ENCODE assay signal across 24 cellular contexts in the genomic region with DNA sequence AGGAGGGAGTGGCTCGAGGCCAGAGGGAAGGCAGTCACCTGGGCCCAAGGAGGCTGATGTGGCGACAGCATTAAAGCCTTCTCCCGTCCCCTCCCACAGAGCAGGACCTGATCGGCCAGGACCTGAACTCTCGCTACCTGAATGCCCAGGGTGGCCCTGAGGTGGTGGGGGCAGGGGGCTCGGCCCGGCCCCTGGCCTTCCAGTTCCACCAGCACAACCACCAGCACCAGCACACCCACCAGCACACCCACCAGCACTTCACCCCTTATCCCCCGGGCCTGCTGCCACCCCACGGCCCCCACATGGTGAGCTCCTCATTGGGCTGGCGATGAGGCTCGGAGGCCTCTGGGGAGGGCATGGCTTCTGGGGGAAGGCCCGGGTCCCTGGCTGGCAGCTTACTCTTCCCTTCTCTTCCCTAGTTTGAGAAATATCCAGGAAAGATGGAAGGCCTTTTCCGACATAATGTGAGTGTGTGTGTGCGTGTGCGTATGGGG. TPM values are rescaled to one million over a fixed set of nuclear protein-coding genes. Genes with fewer than 3 reads are reported as not detected.
A peak's percentile ranks its signal among the peaks of the same experiment; 100 is the strongest.
DNase-seq lines count a peak whose midpoint lies in the region; ATAC-seq, FAIRE-seq and TF ChIP-seq lines count a peak whose summit lies in the region.
"Had no signal": no experiment of that assay in that cellular context is flagged by ENCODE, and none has a peak within 500 bp of the region (broad histone marks: within the 10 kb centered on the region; RNA-seq: fewer than 3 reads in every experiment).

No MANE protein-coding gene starts in this region.

- peaks cover 41% of the 10 kb centered on the region for H3K79me2 ChIP-seq in HepG2 (ENCODE audit: insufficient read depth, low read length)
- H3K79me2 ChIP-seq in neural progenitor cell (ENCODE audit: low read depth), result peaks cover 30% of the 10 kb centered on the region

- H3K27me3 ChIP-seq in HepG2 (ENCODE audit: control insufficient read depth in 1 of 2, insufficient read depth in 2 of 2, low read length in 2 of 2) (no peaks in the 10 kb centered on the region), right lobe of liver (no peaks in the 10 kb centered on the region), neural progenitor cell (no peaks in the 10 kb centered on the region)
- H3K27me3 ChIP-seq: BLaER1, MG63 had no signal

- H3K36me3 ChIP-seq in HepG2 (replicated peaks in 1 of 2; ENCODE audit: control insufficient read depth in 1 of 2, insufficient read depth in 2 of 2, low read length in 2 of 2) (peaks cover 60 to 86% of the 10 kb centered on the region in 2 experiments), right lobe of liver (peaks cover 0 to 73% (median 28%) of the 10 kb centered on the region in 4 donors), neural progenitor cell (no peaks in the 10 kb centered on the region)

- H4K20me1 ChIP-seq in HepG2 (ENCODE audit: insufficient read depth, low read length) (peaks cover 29% of the 10 kb centered on the region; the same call in 1 of the 2 replicates), neural progenitor cell (ENCODE audit: low read depth) (peaks cover 54% of the 10 kb centered on the region)

- H3K9ac ChIP-seq in HepG2 (ENCODE audit: insufficient read depth, low read depth, low read length) (no peak overlapping the region), neural progenitor cell (no peak overlapping the region)
- H3K9ac ChIP-seq: BLaER1 had no signal

- no peak overlapping the region for H3K27ac ChIP-seq in HepG2 (ENCODE audit: extremely low read length, insufficient read depth, low read length)
- H3K27ac ChIP-seq in right lobe of liver, result no peak overlapping the region
- H3K27ac ChIP-seq in neural progenitor cell, result no peak overlapping the region
- H3K27ac ChIP-seq: A549, BLaER1, HL-60 had no signal

- H3K4me2 ChIP-seq in HepG2 (ENCODE audit: low read depth, low read length) (no peak overlapping the region), neural progenitor cell (no peak overlapping the region)
- H3K4me2 ChIP-seq: A549, BLaER1 had no signal

- H3K4me3 Mint-ChIP-seq in activated CD8-positive, alpha-beta T cell treated with anti-CD3 and anti-CD28 coated beads, Interleukin-2, amount 10 ng/mL, durations not matched to agents 7 days and 5 days, result no peak overlapping the region
- H3K4me3 Mint-ChIP-seq in neural progenitor cell, result peak overlapping the region; percentile 21
- H3K4me3 Mint-ChIP-seq: HFFc6 had no signal

- ATAC-seq in HepG2, result no peak
- no peak for ATAC-seq in right lobe of liver
- no peak for ATAC-seq in activated CD8-positive, alpha-beta T cell treated with anti-CD3 and anti-CD28 coated beads, Interleukin-2, amount 10 ng/mL, durations not matched to agents 7 days and 5 days
- ATAC-seq in HG02588 (IDR thresholded peaks at IDR 0.05; ENCODE audit: unreplicated experiment), result no peak
- ATAC-seq in HG02981 (IDR thresholded peaks at IDR 0.05; ENCODE audit: unreplicated experiment), result no peak

- H3K27me3 Mint-ChIP-seq in activated CD8-positive, alpha-beta T cell treated with anti-CD3 and anti-CD28 coated beads, Interleukin-2, amount 10 ng/mL, durations not matched to agents 7 days and 5 days (ENCODE audit: low read depth), result no peaks in the 10 kb centered on the region
- no peaks in the 10 kb centered on the region for H3K27me3 Mint-ChIP-seq in neural progenitor cell (ENCODE audit: insufficient read depth, low read depth)
- H3K27me3 Mint-ChIP-seq: IgD-negative memory B cell had no signal

- TF ChIP-seq EP300 in HepG2 (IDR thresholded peaks at IDR 0.05; ENCODE audit: low read depth in 2 of 2, low read length in 2 of 2) (no peak), HepG2 (CRISPR knock-in tag; IDR thresholded peaks at IDR 0.05; ENCODE audit: borderline replicate concordance) (no peak)

- H3K27ac Mint-ChIP-seq in activated CD8-positive, alpha-beta T cell treated with anti-CD3 and anti-CD28 coated beads, Interleukin-2, amount 10 ng/mL, durations not matched to agents 7 days and 5 days, result peak overlapping the region; percentile 43
- no peak overlapping the region for H3K27ac Mint-ChIP-seq in neural progenitor cell
- H3K27ac Mint-ChIP-seq: HFFc6 had no signal

- no peak overlapping the region for H2AFZ ChIP-seq in HepG2 (ENCODE audit: low read length)
- no peak overlapping the region for H2AFZ ChIP-seq in neural progenitor cell (replicated peaks)

- peaks cover 71% of the 10 kb centered on the region for H3K36me3 Mint-ChIP-seq in activated CD8-positive, alpha-beta T cell treated with anti-CD3 and anti-CD28 coated beads, Interleukin-2, amount 10 ng/mL, durations not matched to agents 7 days and 5 days (ENCODE audit: low read depth)
- H3K36me3 Mint-ChIP-seq in neural progenitor cell, result peaks cover 30% of the 10 kb centered on the region
- H3K36me3 Mint-ChIP-seq: IgD-negative memory B cell had no signal

- no peak for FAIRE-seq in HepG2 (lab: Jason Lieb, UNC)
- FAIRE-seq: A549, D721Med, GM12892 had no signal

- peaks cover 37% of the 10 kb centered on the region for H3K4me1 Mint-ChIP-seq in activated CD8-positive, alpha-beta T cell treated with anti-CD3 and anti-CD28 coated beads, Interleukin-2, amount 10 ng/mL, durations not matched to agents 7 days and 5 days (ENCODE audit: low read depth)
- peaks cover 22% of the 10 kb centered on the region for H3K4me1 Mint-ChIP-seq in neural progenitor cell

- DNase-seq in HepG2 (ENCODE audit: low spot score), result no peak
- DNase-seq in right lobe of liver, result no peak
- DNase-seq in activated CD8-positive, alpha-beta T cell treated with anti-CD3 and anti-CD28 coated beads, Interleukin-2, amount 10 ng/mL, durations not matched to agents 7 days and 5 days, result no peak
- no peak for DNase-seq in neural progenitor cell (ENCODE audit: low spot score)
- DNase-seq in SKM-1 (lab: John Stamatoyannopoulos, UW; ENCODE audit: unreplicated experiment), result no peak
- no peak for DNase-seq in activated CD4-positive, CD25-positive, alpha-beta regulatory T cell treated with anti-CD3 and anti-CD28 coated beads, Interleukin-2, amount 50 U/mL, for 72 hours
- DNase-seq: HFFc6, Kasumi-1, MG63, NCI-H1048, NCI-H1436, NCI-H1930, NCI-H226, NCI-H524, NCI-H82, SIG-M5 had no signal

- no peaks in the 10 kb centered on the region for H3F3A ChIP-seq in neural progenitor cell (ENCODE audit: low read depth)

- no peaks in the 10 kb centered on the region for H3K9me3 Mint-ChIP-seq in activated CD8-positive, alpha-beta T cell treated with anti-CD3 and anti-CD28 coated beads, Interleukin-2, amount 10 ng/mL, durations not matched to agents 7 days and 5 days (ENCODE audit: insufficient read depth)
- H3K9me3 Mint-ChIP-seq in neural progenitor cell, result no peaks in the 10 kb centered on the region
- H3K9me3 Mint-ChIP-seq: HFFc6, IgD-negative memory B cell had no signal

- intact Hi-C loops in HepG2 (cut with micrococcal nuclease; ENCODE audit: unreplicated experiment), result no loop called here
- intact Hi-C loops in right lobe of liver (cut with DNase I), result no loop called here

- no TSS peak for BruUV-seq in HepG2 (replicated peaks; lab: Mats Ljungman, UMichigan)

- 99% methylated on average over 12 of the region's 15 CpGs for WGBS in HepG2 (ENCODE audit: low lambda C conversion rate)
- WGBS in right lobe of liver (ENCODE audit: insufficient coverage, low coverage, low lambda C conversion rate, missing lambda C conversion rate), result 80% methylated on average over 1 of the region's 15 CpGs

- CTCF ChIA-PET in HepG2 (lab: Yijun Ruan, JAX; ENCODE audit: low intra/inter-chr PET ratio, low total read pairs), result no interaction called here
- CTCF ChIA-PET in activated CD8-positive, alpha-beta T cell treated with anti-CD3 and anti-CD28 coated beads, Interleukin-2, amount 10 ng/mL, durations not matched to agents 7 days and 5 days (lab: Charles Lee), result interaction anchor here (1.2 to 2.4 kb wide), 2 partner anchors 29 to 130 kb away, joined by 3 to 20 read pairs; a partner anchor contains a TSS

- H3K4me1 ChIP-seq in HepG2 (ENCODE audit: insufficient read depth, low read length), result peaks cover 28% of the 10 kb centered on the region
- peaks cover 0 to 24% (median 4%) of the 10 kb centered on the region in 4 donors for H3K4me1 ChIP-seq in right lobe of liver
- H3K4me1 ChIP-seq in neural progenitor cell, result peaks cover 8% of the 10 kb centered on the region

- in situ Hi-C loops in HepG2 (cut with HindIII; ENCODE audit: extremely low pct_ligation_motif_present, low pct_unique_long_range_greater_than_20kb), result loop anchor here (25.0 kb wide), 1 partner anchor 852 kb away; a partner anchor contains a TSS

- TF ChIP-seq POLR2A in HepG2 (IDR thresholded peaks at IDR 0.05; ENCODE audit: insufficient read depth in 1 of 2, low read depth in 2 of 2, low read length in 2 of 2), result no peak
- no peak for TF ChIP-seq POLR2A in right lobe of liver (IDR thresholded peaks at IDR 0.05)

- POLR2A ChIA-PET in HepG2 (lab: Yijun Ruan, JAX), result interaction anchor here (1.3 kb wide), 1 partner anchor 29 kb away, joined by 3 read pairs; no protein-coding TSS in a partner anchor
- POLR2A ChIA-PET in activated CD8-positive, alpha-beta T cell treated with anti-CD3 and anti-CD28 coated beads, Interleukin-2, amount 10 ng/mL, durations not matched to agents 7 days and 5 days (lab: Charles Lee), result interaction anchor here (0.8 to 1.2 kb wide), 2 partner anchors 11 to 21 kb away, joined by 3 read pairs; no protein-coding TSS in a partner anchor

- H3K9me3 ChIP-seq in HepG2 (ENCODE audit: low read length) (no peaks in the 10 kb centered on the region), right lobe of liver (no peaks in the 10 kb centered on the region), neural progenitor cell (ENCODE audit: low read depth) (no peaks in the 10 kb centered on the region)
- H3K9me3 ChIP-seq: A549, BLaER1, MG63 had no signal

- no peak for TF ChIP-seq RAD21 in HepG2 (CRISPR knock-in tag; IDR thresholded peaks at IDR 0.05)

- TF ChIP-seq CTCF in HepG2 (CRISPR knock-in tag; IDR thresholded peaks at IDR 0.05) (no peak), right lobe of liver (IDR thresholded peaks at IDR 0.05) (no peak), neural progenitor cell (IDR thresholded peaks at IDR 0.05) (no peak)

- no peak overlapping the region for H3K4me3 ChIP-seq in HepG2 (replicated peaks in 1 of 3; ENCODE audit: insufficient read depth in 1 of 3, low read depth in 2 of 3, low read length in 3 of 3)
- no peak overlapping the region for H3K4me3 ChIP-seq in right lobe of liver
- no peak overlapping the region for H3K4me3 ChIP-seq in neural progenitor cell
- H3K4me3 ChIP-seq: A549, BLaER1, MG63 had no signal

RNA-seq across cellular contexts. Expression of a gene that starts 6.4 kb away (rescaled TPM):
- 10.1 and 16.2 TPM in 2 replicates for total RNA-seq in HepG2 (2016; rRNA removed; fragmentation: Illumina TruSeq; extraction: Trizol)
- 22.4 and 23.4 TPM in 2 replicates for total RNA-seq in HepG2 (2016; cell fraction: cytosol; rRNA removed; fragmentation: Illumina TruSeq; extraction: Trizol; ENCODE audit: low read depth)
- 7.9 and 15.3 TPM in 2 replicates for total RNA-seq in HepG2 (2016; cell fraction: insoluble cytoplasmic fraction; rRNA removed; fragmentation: Illumina TruSeq; extraction: Trizol)
- 18.4 and 19.8 TPM in 2 replicates for total RNA-seq in HepG2 (2016; cell fraction: membrane; rRNA removed; fragmentation: Illumina TruSeq; extraction: Trizol)
- total RNA-seq in HepG2 (2016; cell fraction: nucleus; rRNA removed; fragmentation: Illumina TruSeq; extraction: Trizol), result 21.9 and 27.5 TPM in 2 replicates
- 13.7 and 14.8 TPM in 2 replicates for polyA plus RNA-seq in HepG2 (2011; rRNA removed)
- polyA plus RNA-seq in HepG2 (2011; cell fraction: cytosol; rRNA removed), result 3.3 and 5.2 TPM in 2 replicates
- polyA plus RNA-seq in HepG2 (2011; cell fraction: nucleus; rRNA removed), result 105 and 114 TPM in 2 replicates
- polyA plus RNA-seq in HepG2 (2012), result 26.9 and 27.9 TPM in 2 replicates
- 3.9 TPM in 2 replicates for polyA plus RNA-seq in HepG2 (2016; cell fraction: cytosol; fragmentation: Illumina TruSeq; extraction: Trizol; ENCODE audit: low read depth)
- 20.3 and 27.9 TPM in 2 replicates for polyA plus RNA-seq in HepG2 (2016; cell fraction: insoluble cytoplasmic fraction; fragmentation: Illumina TruSeq; extraction: Trizol; ENCODE audit: low read depth)
- 7.5 and 9.2 TPM in 2 replicates for polyA plus RNA-seq in HepG2 (2016; cell fraction: membrane; fragmentation: Illumina TruSeq; extraction: Trizol; ENCODE audit: low read depth)
- polyA plus RNA-seq in HepG2 (2016; cell fraction: nucleus; fragmentation: Illumina TruSeq; extraction: Trizol; ENCODE audit: insufficient read depth, low read depth), result 74.8 and 79.3 TPM in 2 replicates
- polyA minus RNA-seq in HepG2 (2011; rRNA and poly(A)+ RNA removed; ENCODE audit: low replicate concordance), result 18.8 and 22.6 TPM in 2 replicates
- 8.0 and 10.7 TPM in 2 replicates for polyA minus RNA-seq in HepG2 (2011; cell fraction: cytosol; rRNA and poly(A)+ RNA removed)
- 80.9 and 81.4 TPM in 2 replicates for polyA minus RNA-seq in HepG2 (2011; cell fraction: nucleus; rRNA and poly(A)+ RNA removed)
- 10 to 100 TPM; 13.0 to 26.2 (median 20.9) TPM for total RNA-seq in right lobe of liver
- 100 to 1,000 TPM in 1 of 2 experiments, 10 to 100 TPM in 1; 85.2 to 100 TPM for total RNA-seq in activated CD8-positive, alpha-beta T cell treated with anti-CD3 and anti-CD28 coated beads, Interleukin-2, amount 10 ng/mL, durations not matched to agents 7 days and 5 days
- total RNA-seq in neural progenitor cell (ENCODE audit: low replicate concordance), result 3.6 and 20.5 TPM in 2 replicates

RNA-seq across cellular contexts. Expression of a gene that starts 13.9 kb away (rescaled TPM):
- 9.1 and 11.0 TPM in 2 replicates for total RNA-seq in HepG2 (2016; rRNA removed; fragmentation: Illumina TruSeq; extraction: Trizol)
- total RNA-seq in HepG2 (2016; cell fraction: cytosol; rRNA removed; fragmentation: Illumina TruSeq; extraction: Trizol; ENCODE audit: low read depth), result 8.4 TPM in 2 replicates
- 6.9 and 9.6 TPM in 2 replicates for total RNA-seq in HepG2 (2016; cell fraction: insoluble cytoplasmic fraction; rRNA removed; fragmentation: Illumina TruSeq; extraction: Trizol)
- total RNA-seq in HepG2 (2016; cell fraction: membrane; rRNA removed; fragmentation: Illumina TruSeq; extraction: Trizol), result 15.8 and 18.7 TPM in 2 replicates
- total RNA-seq in HepG2 (2016; cell fraction: nucleus; rRNA removed; fragmentation: Illumina TruSeq; extraction: Trizol), result 17.7 and 22.5 TPM in 2 replicates
- polyA plus RNA-seq in HepG2 (2011; rRNA removed), result 8.4 and 9.2 TPM in 2 replicates
- polyA plus RNA-seq in HepG2 (2011; cell fraction: cytosol; rRNA removed), result 3.3 and 4.5 TPM in 2 replicates
- 64.8 and 74.5 TPM in 2 replicates for polyA plus RNA-seq in HepG2 (2011; cell fraction: nucleus; rRNA removed)
- polyA plus RNA-seq in HepG2 (2012), result 16.5 and 32.3 TPM in 2 replicates
- 27.2 and 27.7 TPM in 2 replicates for polyA plus RNA-seq in HepG2 (2016; cell fraction: cytosol; fragmentation: Illumina TruSeq; extraction: Trizol; ENCODE audit: low read depth)
- 18.2 and 24.7 TPM in 2 replicates for polyA plus RNA-seq in HepG2 (2016; cell fraction: insoluble cytoplasmic fraction; fragmentation: Illumina TruSeq; extraction: Trizol; ENCODE audit: low read depth)
- polyA plus RNA-seq in HepG2 (2016; cell fraction: membrane; fragmentation: Illumina TruSeq; extraction: Trizol; ENCODE audit: low read depth), result 38.9 and 40.6 TPM in 2 replicates
- 77.8 and 81.5 TPM in 2 replicates for polyA plus RNA-seq in HepG2 (2016; cell fraction: nucleus; fragmentation: Illumina TruSeq; extraction: Trizol; ENCODE audit: insufficient read depth, low read depth)
- 5.4 and 5.5 TPM in 2 replicates for polyA minus RNA-seq in HepG2 (2011; rRNA and poly(A)+ RNA removed; ENCODE audit: low replicate concordance)
- 7.9 and 8.3 TPM in 2 replicates for polyA minus RNA-seq in HepG2 (2011; cell fraction: cytosol; rRNA and poly(A)+ RNA removed)
- 8.9 and 10.8 TPM in 2 replicates for polyA minus RNA-seq in HepG2 (2011; cell fraction: nucleus; rRNA and poly(A)+ RNA removed)
- total RNA-seq in right lobe of liver, result 10 to 100 TPM; 12.8 to 23.0 (median 17.6) TPM
- 10 to 100 TPM; 87.6 to 91.4 TPM for total RNA-seq in activated CD8-positive, alpha-beta T cell treated with anti-CD3 and anti-CD28 coated beads, Interleukin-2, amount 10 ng/mL, durations not matched to agents 7 days and 5 days
- 3.5 and 14.6 TPM in 2 replicates for total RNA-seq in neural progenitor cell (ENCODE audit: low replicate concordance)

RNA-seq across cellular contexts. Expression of a gene that starts 34.3 kb away (rescaled TPM):
- total RNA-seq in HepG2 (2016; rRNA removed; fragmentation: Illumina TruSeq; extraction: Trizol) (9.0 and 27.8 TPM in 2 replicates), right lobe of liver (10 to 100 TPM; 12.1 to 31.3 (median 22.6) TPM), neural progenitor cell (ENCODE audit: low replicate concordance) (4.6 and 8.8 TPM in 2 replicates)
- total RNA-seq in HepG2 (2016; cell fraction: cytosol; rRNA removed; fragmentation: Illumina TruSeq; extraction: Trizol; ENCODE audit: low read depth), result 13.8 and 14.2 TPM in 2 replicates
- 9.7 and 19.4 TPM in 2 replicates for total RNA-seq in HepG2 (2016; cell fraction: insoluble cytoplasmic fraction; rRNA removed; fragmentation: Illumina TruSeq; extraction: Trizol)
- total RNA-seq in HepG2 (2016; cell fraction: membrane; rRNA removed; fragmentation: Illumina TruSeq; extraction: Trizol), result 6.2 and 6.3 TPM in 2 replicates
- 19.4 and 23.7 TPM in 2 replicates for total RNA-seq in HepG2 (2016; cell fraction: nucleus; rRNA removed; fragmentation: Illumina TruSeq; extraction: Trizol)
- 4.9 TPM in 2 replicates for polyA plus RNA-seq in HepG2 (2011; rRNA removed)
- polyA plus RNA-seq in HepG2 (2011; cell fraction: cytosol; rRNA removed), result 0.72 and 0.78 TPM in 2 replicates
- 29.7 and 43.5 TPM in 2 replicates for polyA plus RNA-seq in HepG2 (2011; cell fraction: nucleus; rRNA removed)
- polyA plus RNA-seq in HepG2 (2012), result 14.4 and 16.2 TPM in 2 replicates
- polyA plus RNA-seq in HepG2 (2016; cell fraction: cytosol; fragmentation: Illumina TruSeq; extraction: Trizol; ENCODE audit: low read depth), result 0.08 and 0.18 TPM in 2 replicates
- polyA plus RNA-seq in HepG2 (2016; cell fraction: insoluble cytoplasmic fraction; fragmentation: Illumina TruSeq; extraction: Trizol; ENCODE audit: low read depth), result 4.1 and 8.0 TPM in 2 replicates
- 0.25 and 0.49 TPM in 2 replicates for polyA plus RNA-seq in HepG2 (2016; cell fraction: membrane; fragmentation: Illumina TruSeq; extraction: Trizol; ENCODE audit: low read depth)
- polyA plus RNA-seq in HepG2 (2016; cell fraction: nucleus; fragmentation: Illumina TruSeq; extraction: Trizol; ENCODE audit: insufficient read depth, low read depth), result 43.3 and 55.9 TPM in 2 replicates
- polyA minus RNA-seq in HepG2 (2011; rRNA and poly(A)+ RNA removed; ENCODE audit: low replicate concordance), result 32.0 and 40.1 TPM in 2 replicates
- polyA minus RNA-seq in HepG2 (2011; cell fraction: cytosol; rRNA and poly(A)+ RNA removed), result 12.0 and 13.6 TPM in 2 replicates
- 24.1 and 38.5 TPM in 2 replicates for polyA minus RNA-seq in HepG2 (2011; cell fraction: nucleus; rRNA and poly(A)+ RNA removed)
- 10 to 100 TPM; 75.2 to 76.0 TPM for total RNA-seq in activated CD8-positive, alpha-beta T cell treated with anti-CD3 and anti-CD28 coated beads, Interleukin-2, amount 10 ng/mL, durations not matched to agents 7 days and 5 days

RNA-seq across cellular contexts. Expression of a gene that starts 54.5 kb away (rescaled TPM):
- total RNA-seq in HepG2 (2016; rRNA removed; fragmentation: Illumina TruSeq; extraction: Trizol) (19.5 and 22.7 TPM in 2 replicates), right lobe of liver (1 to 10 TPM; 3.9 to 5.8 (median 4.4) TPM), neural progenitor cell (ENCODE audit: low replicate concordance) (9.2 and 15.3 TPM in 2 replicates)
- 4.4 and 4.7 TPM in 2 replicates for total RNA-seq in HepG2 (2016; cell fraction: cytosol; rRNA removed; fragmentation: Illumina TruSeq; extraction: Trizol; ENCODE audit: low read depth)
- total RNA-seq in HepG2 (2016; cell fraction: insoluble cytoplasmic fraction; rRNA removed; fragmentation: Illumina TruSeq; extraction: Trizol), result 18.5 and 18.8 TPM in 2 replicates
- 17.9 and 18.1 TPM in 2 replicates for total RNA-seq in HepG2 (2016; cell fraction: membrane; rRNA removed; fragmentation: Illumina TruSeq; extraction: Trizol)
- total RNA-seq in HepG2 (2016; cell fraction: nucleus; rRNA removed; fragmentation: Illumina TruSeq; extraction: Trizol), result 10.6 and 14.1 TPM in 2 replicates
- 9.7 and 11.9 TPM in 2 replicates for polyA plus RNA-seq in HepG2 (2011; rRNA removed)
- 9.3 and 9.8 TPM in 2 replicates for polyA plus RNA-seq in HepG2 (2011; cell fraction: cytosol; rRNA removed)
- 19.3 and 19.5 TPM in 2 replicates for polyA plus RNA-seq in HepG2 (2011; cell fraction: nucleus; rRNA removed)
- polyA plus RNA-seq in HepG2 (2012), result 8.9 and 9.8 TPM in 2 replicates
- 2.5 and 2.8 TPM in 2 replicates for polyA plus RNA-seq in HepG2 (2016; cell fraction: cytosol; fragmentation: Illumina TruSeq; extraction: Trizol; ENCODE audit: low read depth)
- polyA plus RNA-seq in HepG2 (2016; cell fraction: insoluble cytoplasmic fraction; fragmentation: Illumina TruSeq; extraction: Trizol; ENCODE audit: low read depth), result 17.8 and 20.4 TPM in 2 replicates
- polyA plus RNA-seq in HepG2 (2016; cell fraction: membrane; fragmentation: Illumina TruSeq; extraction: Trizol; ENCODE audit: low read depth), result 9.1 and 9.3 TPM in 2 replicates
- 15.4 and 16.6 TPM in 2 replicates for polyA plus RNA-seq in HepG2 (2016; cell fraction: nucleus; fragmentation: Illumina TruSeq; extraction: Trizol; ENCODE audit: insufficient read depth, low read depth)
- 20.5 and 25.2 TPM in 2 replicates for polyA minus RNA-seq in HepG2 (2011; rRNA and poly(A)+ RNA removed; ENCODE audit: low replicate concordance)
- 13.1 and 17.3 TPM in 2 replicates for polyA minus RNA-seq in HepG2 (2011; cell fraction: cytosol; rRNA and poly(A)+ RNA removed)
- 14.9 and 15.7 TPM in 2 replicates for polyA minus RNA-seq in HepG2 (2011; cell fraction: nucleus; rRNA and poly(A)+ RNA removed)
- 10 to 100 TPM; 12.0 to 13.4 TPM for total RNA-seq in activated CD8-positive, alpha-beta T cell treated with anti-CD3 and anti-CD28 coated beads, Interleukin-2, amount 10 ng/mL, durations not matched to agents 7 days and 5 days
